ENCODE assay signal across 1 cellular context in genomic region chr13:48426756-48427298, GRCh38. TPM values are rescaled to one million over a fixed set of nuclear protein-coding genes. Genes with fewer than 3 reads are reported as not detected.
"Had no signal": no experiment of that assay in that cellular context is flagged by ENCODE, and none has a peak within 500 bp of the region (broad histone marks: within the 10 kb centered on the region; RNA-seq: fewer than 3 reads in every experiment).

No MANE protein-coding gene starts in this region.

RNA-seq across cellular contexts. Expression of gene LPAR6, which starts 13.9 kb away (rescaled TPM):
- total RNA-seq: OCI-LY7 had no signal
